1 cellular context compared by ENCODE assay signal in the genomic region with DNA sequence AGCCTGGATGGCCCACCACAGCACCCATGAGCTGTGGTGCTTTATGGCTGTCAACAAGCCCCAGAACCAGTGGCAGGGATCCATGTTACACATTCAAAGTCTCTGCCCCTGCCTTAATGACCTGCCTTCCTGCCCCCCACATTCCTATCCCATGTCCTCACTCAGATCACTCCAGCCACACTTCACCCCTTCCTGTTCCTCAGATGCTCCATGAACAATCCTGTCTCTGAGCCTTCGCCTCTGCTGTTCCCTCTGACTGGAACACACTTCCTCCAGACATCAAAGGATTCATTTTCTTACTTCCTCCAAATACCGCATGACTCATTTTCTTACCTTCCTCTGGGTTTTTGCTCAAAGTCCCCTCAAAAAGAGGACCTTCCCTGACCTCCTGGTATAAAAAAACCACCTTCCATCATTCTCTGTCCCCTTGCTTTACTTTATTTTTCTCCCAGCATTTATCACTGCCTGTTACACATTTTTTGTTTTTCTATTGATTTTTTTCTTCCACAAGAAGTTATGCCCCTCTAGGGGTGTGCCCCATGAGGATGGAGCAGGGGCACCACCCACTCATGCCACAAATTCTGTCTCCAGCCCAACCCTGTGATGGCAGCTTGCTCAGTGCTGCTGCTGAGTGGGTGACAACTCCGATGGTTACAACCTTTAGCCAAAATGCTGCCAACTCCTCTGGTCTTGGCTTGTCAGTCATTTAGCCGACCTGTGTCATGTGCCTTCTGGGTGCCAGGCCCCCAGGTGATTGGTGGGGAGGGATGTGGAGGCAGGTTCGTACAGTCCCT.
TF ChIP-seq lines count a peak whose summit lies in the region.

No MANE protein-coding gene starts in this region.

TF ChIP-seq in endothelial cell of umbilical vein, 7 proteins besides CTCF, POLR2A, EP300 and RAD21 (continued from another document):
- TF ChIP-seq, protein P1, sequence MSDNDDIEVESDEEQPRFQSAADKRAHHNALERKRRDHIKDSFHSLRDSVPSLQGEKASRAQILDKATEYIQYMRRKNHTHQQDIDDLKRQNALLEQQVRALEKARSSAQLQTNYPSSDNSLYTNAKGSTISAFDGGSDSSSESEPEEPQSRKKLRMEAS (IDR thresholded peaks at IDR 0.05; ENCODE audit: insufficient read depth, insufficient read length), result no peak
